In genomic region chr2:130344578-130344977, GRCh38 we compare ENCODE assay signal across 1 cellular context.
TF ChIP-seq lines count a peak whose summit lies in the region.

No MANE protein-coding gene starts in this region.

TF ChIP-seq in GM12878, 131 proteins besides CTCF, POLR2A, EP300 and RAD21:
- TF ChIP-seq SUPT20H (IDR thresholded peaks at IDR 0.05; ENCODE audit: borderline replicate concordance, control insufficient read depth, low read depth, low read length) (no peak), RCOR1 (conservative IDR thresholded peaks at IDR 0.05; ENCODE audit: low read depth, low read length) (no peak), ZBTB40 (IDR thresholded peaks at IDR 0.05; ENCODE audit: borderline replicate concordance) (no peak)
